24 cellular contexts compared by ENCODE assay signal in genomic region chr11:65286686-65287085, GRCh38. TPM values are rescaled to one million over a fixed set of nuclear protein-coding genes. Genes with fewer than 3 reads are reported as not detected.
"Had no signal": no experiment of that assay in that cellular context is flagged by ENCODE, and none has a peak within 500 bp of the region (broad histone marks: within the 10 kb centered on the region; RNA-seq: fewer than 3 reads in every experiment).

No MANE protein-coding gene starts in this region.

- H3K27ac ChIP-seq: neutrophil, psoas muscle, right lobe of liver, sigmoid colon, stomach, thoracic aorta, tibial artery, transverse colon, upper lobe of right lung, uterus had no signal

- DNase-seq: naive thymus-derived CD8-positive, alpha-beta T cell; nephron progenitor cell; nucleus accumbens; pancreas; psoas muscle; right cardiac atrium; right lobe of liver; sigmoid colon; small intestine; stimulated activated CD4-positive, alpha-beta T cell treated with anti-CD3 and anti-CD28 coated beads, Interleukin-15, amount 100 ng/mL, for 24 hours; stimulated activated CD4-positive, alpha-beta T cell treated with anti-CD3 and anti-CD28 coated beads, Interleukin-2, amount 100 ng/mL, for 24 hours; stimulated activated CD4-positive, alpha-beta T cell treated with anti-CD3 and anti-CD28 coated beads, Interleukin-2, amount 100 ng/mL, for 48 hours; stimulated activated CD4-positive, alpha-beta T cell treated with anti-CD3 and anti-CD28 coated beads, Interleukin-4, amount 100 ng/mL, for 24 hours; stimulated activated naive B cell treated with anti-CD40 and anti-IgM and Interleukin-4, amounts not matched to agents 10 μg/mL and 1 μg/mL and 100 μg/mL, for 72 hours; stimulated activated naive CD4-positive, alpha-beta T cell treated with Interleukin-2 at 50 U/mL for 16 hours; stomach; tibial artery; transverse colon; upper lobe of right lung; uterus had no signal

- H3K9me3 ChIP-seq: neutrophil, pancreas, psoas muscle, right lobe of liver, sigmoid colon, stomach, thoracic aorta, tibial artery, transverse colon, upper lobe of right lung, uterus had no signal

- H3K36me3 ChIP-seq: uterus had no signal

- ATAC-seq: naive thymus-derived CD8-positive, alpha-beta T cell; natural killer cell treated with Interleukin-12 subunit alpha and Interleukin-12 subunit beta and Interleukin-15 and Interleukin-18, amount 100 ng/mL, for 72 hours; pancreas; psoas muscle; right cardiac atrium; right lobe of liver; stimulated activated effector memory CD8-positive, alpha-beta T cell treated with anti-CD3 and anti-CD28 coated beads, Interleukin-12 subunit alpha, Interleukin-12 subunit beta, amount 100 ng/mL, for 72 hours; stimulated activated naive B cell treated with anti-CD40 and anti-IgM and Interleukin-4, amounts not matched to agents 10 μg/mL and 1 μg/mL and 100 μg/mL, for 72 hours; upper lobe of right lung had no signal

- H3K4me3 ChIP-seq: pancreas, psoas muscle, right lobe of liver, sigmoid colon, stomach, thoracic aorta, tibial artery, transverse colon, upper lobe of right lung, uterus had no signal

- H3K27me3 ChIP-seq: neutrophil, pancreas, right lobe of liver, sigmoid colon, stomach, tibial artery, transverse colon, upper lobe of right lung, uterus had no signal

RNA-seq across cellular contexts. Expression of gene CDC42EP2, which starts 28.0 kb away (rescaled TPM):
- polyA plus RNA-seq: naive thymus-derived CD8-positive, alpha-beta T cell had no signal
